ENCODE assay signal across 11 cellular contexts in genomic region chr3:68306571-68306970, GRCh38.
DNase-seq lines count a peak whose midpoint lies in the region; ATAC-seq and TF ChIP-seq lines count a peak whose summit lies in the region.
"Had no signal": no experiment of that assay in that cellular context is flagged by ENCODE, and none has a peak within 500 bp of the region (broad histone marks: within the 10 kb centered on the region; RNA-seq: fewer than 3 reads in every experiment).

No MANE protein-coding gene starts in this region.

- no peaks in the 10 kb centered on the region for H3K9me3 ChIP-seq in CD4-positive, CD25-positive, alpha-beta regulatory T cell (ENCODE audit: control insufficient read depth in 2 of 2, low read length in 2 of 2)
- H3K9me3 ChIP-seq in RWPE2 (ENCODE audit: severe bottlenecking) (no peaks in the 10 kb centered on the region), sigmoid colon (no peaks in the 10 kb centered on the region)

- no peaks in the 10 kb centered on the region for H3K27me3 ChIP-seq in CD4-positive, CD25-positive, alpha-beta regulatory T cell (ENCODE audit: control insufficient read depth, insufficient read depth, low read length)
- H3K27me3 ChIP-seq in H7 (ENCODE audit: control insufficient read depth, insufficient read depth, low read length) = no peaks in the 10 kb centered on the region
- H3K27me3 ChIP-seq in RWPE2 (ENCODE audit: insufficient read depth, poor library complexity, severe bottlenecking) = no peaks in the 10 kb centered on the region
- H3K27me3 ChIP-seq in sigmoid colon = no peaks in the 10 kb centered on the region

- H3K4me3 ChIP-seq in CD4-positive, CD25-positive, alpha-beta regulatory T cell (ENCODE audit: low read depth, low read length) = no peak overlapping the region
- H3K4me3 ChIP-seq in H7 (ENCODE audit: insufficient read depth, low read depth, low read length) = no peak overlapping the region
- no peak overlapping the region for H3K4me3 ChIP-seq in RWPE2 (ENCODE audit: severe bottlenecking)
- H3K4me3 ChIP-seq in sigmoid colon = no peak overlapping the region

- H3K4me1 Mint-ChIP-seq in CD4-positive, CD25-positive, alpha-beta regulatory T cell = no peaks in the 10 kb centered on the region

- intact Hi-C loops in sigmoid colon (cut with DNase I) = no loop called here

- no peaks in the 10 kb centered on the region for H3K27me3 Mint-ChIP-seq in CD4-positive, CD25-positive, alpha-beta regulatory T cell

- peak in 2 of 3 donors; percentile 4 to 11 for DNase-seq in CD4-positive, CD25-positive, alpha-beta regulatory T cell
- DNase-seq in H7 (peak; percentile 42), RWPE2 (ENCODE audit: low spot score) (no peak), islet precursor cell (peak; percentile 70), ureter (ENCODE audit: low spot score) (no peak), sigmoid colon (no peak), NCI-H1417 (lab: John Stamatoyannopoulos, UW) (no peak)
- DNase-seq: IMR-90, mammary epithelial cell had no signal

- TF ChIP-seq EP300 in sigmoid colon (IDR thresholded peaks at IDR 0.05) = no peak

- WGBS in sigmoid colon, 2 donors = 65 to 88% methylated on average over 2 of the region's 2 CpGs

- no peak for TF ChIP-seq POLR2A in sigmoid colon (IDR thresholded peaks at IDR 0.05)

- H3K4me1 ChIP-seq in CD4-positive, CD25-positive, alpha-beta regulatory T cell (ENCODE audit: control insufficient read depth, insufficient read depth, low read length, poor library complexity, severe bottlenecking) = no peaks in the 10 kb centered on the region
- H3K4me1 ChIP-seq in RWPE2 (ENCODE audit: insufficient read depth, poor library complexity, severe bottlenecking) = no peaks in the 10 kb centered on the region
- H3K4me1 ChIP-seq in sigmoid colon = no peaks in the 10 kb centered on the region

- ATAC-seq in CD4-positive, CD25-positive, alpha-beta regulatory T cell (ENCODE audit: low read depth in 2 of 2) = no peak
- ATAC-seq in RWPE2 (ENCODE audit: low read depth) = peak; percentile 31; the same call in 1 of the 3 replicates
- ATAC-seq in HG03342 (IDR thresholded peaks at IDR 0.05; ENCODE audit: unreplicated experiment) = no peak
- ATAC-seq: sciatic nerve had no signal

- no peak overlapping the region for H3K27ac Mint-ChIP-seq in CD4-positive, CD25-positive, alpha-beta regulatory T cell

- H3K36me3 Mint-ChIP-seq in CD4-positive, CD25-positive, alpha-beta regulatory T cell = peaks cover 4% of the 10 kb centered on the region

- H3K4me3 Mint-ChIP-seq in CD4-positive, CD25-positive, alpha-beta regulatory T cell = no peak overlapping the region

- no peaks in the 10 kb centered on the region for H3K36me3 ChIP-seq in CD4-positive, CD25-positive, alpha-beta regulatory T cell (ENCODE audit: control insufficient read depth, insufficient read depth, low read length)
- H3K36me3 ChIP-seq in H7 (replicated peaks; ENCODE audit: control insufficient read depth, insufficient read depth, low read length) (no peaks in the 10 kb centered on the region), RWPE2 (ENCODE audit: low read depth) (no peaks in the 10 kb centered on the region), sigmoid colon (no peaks in the 10 kb centered on the region)

- H3K9me3 Mint-ChIP-seq in CD4-positive, CD25-positive, alpha-beta regulatory T cell = peaks cover 0 to 5% (median 0%) of the 10 kb centered on the region in 7 donors

- TF ChIP-seq CTCF in RWPE2 (IDR thresholded peaks at IDR 0.05; ENCODE audit: poor library complexity, severe bottlenecking) (no peak), sigmoid colon (IDR thresholded peaks at IDR 0.05) (no peak)

- H3K27ac ChIP-seq in CD4-positive, CD25-positive, alpha-beta regulatory T cell (ENCODE audit: insufficient read depth, low read length, poor library complexity, severe bottlenecking) = no peak overlapping the region
- H3K27ac ChIP-seq in RWPE2 (ENCODE audit: poor library complexity, severe bottlenecking) (no peak overlapping the region), sigmoid colon (no peak overlapping the region)

Comparison
In these comparisons a context has a peak if more than half of its experiments do, and no peak if none do; other contexts are left out.
1. DNase-seq: peak in CD4-positive, CD25-positive, alpha-beta regulatory T cell (2 of 3), H7 (single experiment) and islet precursor cell (single experiment); none in RWPE2 (single experiment), ureter (single experiment), sigmoid colon (single experiment) and NCI-H1417 (0 of 3).